In genomic region chr13:72397265-72397664, GRCh38 we compare ENCODE assay signal across 33 cellular contexts.
"Had no signal": no experiment of that assay in that cellular context is flagged by ENCODE, and none has a peak within 500 bp of the region (broad histone marks: within the 10 kb centered on the region; RNA-seq: fewer than 3 reads in every experiment).

No MANE protein-coding gene starts in this region.

- H3K4me3 ChIP-seq: PC-9 had no signal

- H3K9me3 Mint-ChIP-seq: activated naive CD4-positive, alpha-beta T cell treated with anti-CD3 and anti-CD28 coated beads, Interleukin-2, amount 10 ng/mL, durations not matched to agents 7 days and 5 days; brain had no signal

- H3K4me1 Mint-ChIP-seq: activated B cell treated with CpG ODN at 0.5 μM for 24 hours; activated CD4-positive, alpha-beta memory T cell treated with anti-CD3 and anti-CD28 coated beads, Interleukin-2, amount 10 ng/mL, durations not matched to agents 7 days and 5 days; activated CD8-positive, alpha-beta memory T cell treated with anti-CD3 and anti-CD28 coated beads, Interleukin-2, amount 10 ng/mL, durations not matched to agents 7 days and 5 days; activated naive CD4-positive, alpha-beta T cell treated with anti-CD3 and anti-CD28 coated beads, Interleukin-2, amount 10 ng/mL, durations not matched to agents 7 days and 5 days; activated naive CD8-positive, alpha-beta T cell treated with anti-CD3 and anti-CD28 coated beads, Interleukin-2, amount 50 U/mL, for 24 hours; brain had no signal

- H3K27ac ChIP-seq: PC-9, RWPE1, VCaP had no signal

- H3K4me2 ChIP-seq: PC-9 had no signal

- H3K27ac Mint-ChIP-seq: activated B cell treated with CpG ODN at 0.5 μM for 24 hours; activated CD4-positive, alpha-beta memory T cell treated with anti-CD3 and anti-CD28 coated beads, Interleukin-2, amount 10 ng/mL, durations not matched to agents 7 days and 5 days; activated CD8-positive, alpha-beta memory T cell treated with anti-CD3 and anti-CD28 coated beads, Interleukin-2, amount 10 ng/mL, durations not matched to agents 7 days and 5 days; activated naive CD4-positive, alpha-beta T cell treated with anti-CD3 and anti-CD28 coated beads, Interleukin-2, amount 10 ng/mL, durations not matched to agents 7 days and 5 days; activated naive CD8-positive, alpha-beta T cell; activated naive CD8-positive, alpha-beta T cell treated with anti-CD3 and anti-CD28 coated beads, Interleukin-2, amount 50 U/mL, for 24 hours; brain had no signal

- DNase-seq: activated B cell treated with CpG ODN at 0.5 μM for 24 hours; activated CD4-positive, alpha-beta memory T cell treated with anti-CD3 and anti-CD28 coated beads, Interleukin-2, amount 10 ng/mL, durations not matched to agents 7 days and 5 days; activated CD4-positive, alpha-beta T cell treated with anti-CD3 and anti-CD28 coated beads for 1 hour; activated CD4-positive, alpha-beta T cell treated with anti-CD3 and anti-CD28 coated beads for 48 hours; activated CD8-positive, alpha-beta memory T cell treated with anti-CD3 and anti-CD28 coated beads for 24 hours; activated CD8-positive, alpha-beta memory T cell treated with anti-CD3 and anti-CD28 coated beads, Interleukin-2, amount 10 ng/mL, durations not matched to agents 7 days and 5 days; activated CD8-positive, alpha-beta memory T cell treated with anti-CD3 and anti-CD28 coated beads, Interleukin-2, amount 50 U/mL, for 48 hours; activated effector memory CD4-positive, alpha-beta T cell treated with Interleukin-2 at 50 U/mL for 16 hours; activated naive CD4-positive, alpha-beta T cell treated with anti-CD3 and anti-CD28 coated beads, Interleukin-2, amount 10 ng/mL, durations not matched to agents 7 days and 5 days; activated naive CD8-positive, alpha-beta T cell treated with anti-CD3 and anti-CD28 coated beads, Interleukin-2, amount 50 U/mL, for 24 hours; activated T-cell treated with anti-CD3 and anti-CD28 coated beads, Interleukin-2, amount 50 U/mL, for 48 hours; anterior cingulate cortex; Kasumi-1; KG1; MM.1S; MV-4-11; NCI-H1092; NCI-H146; NCI-H187; NCI-H345; NCI-H524 treated with DMSO at 0.1 percent for 48 hours; NCI-H82; PC-9; SIG-M5; SW 1271; T-helper 1 cell; T-helper 2 cell; T-helper 9 cell had no signal

- ATAC-seq: activated CD8-positive, alpha-beta memory T cell treated with anti-CD3 and anti-CD28 coated beads, Interleukin-2, amount 10 ng/mL, durations not matched to agents 7 days and 5 days; activated naive CD8-positive, alpha-beta T cell treated with anti-CD3 and anti-CD28 coated beads, Interleukin-2, amount 50 U/mL, for 24 hours; Right ventricle myocardium inferior had no signal

- H3K4me3 Mint-ChIP-seq: activated B cell treated with CpG ODN at 0.5 μM for 24 hours; activated CD4-positive, alpha-beta memory T cell treated with anti-CD3 and anti-CD28 coated beads, Interleukin-2, amount 10 ng/mL, durations not matched to agents 7 days and 5 days; activated CD8-positive, alpha-beta memory T cell treated with anti-CD3 and anti-CD28 coated beads, Interleukin-2, amount 10 ng/mL, durations not matched to agents 7 days and 5 days; activated naive CD4-positive, alpha-beta T cell treated with anti-CD3 and anti-CD28 coated beads, Interleukin-2, amount 10 ng/mL, durations not matched to agents 7 days and 5 days; activated naive CD8-positive, alpha-beta T cell; activated naive CD8-positive, alpha-beta T cell treated with anti-CD3 and anti-CD28 coated beads, Interleukin-2, amount 50 U/mL, for 24 hours; brain had no signal

- H2AFZ ChIP-seq: PC-9 had no signal

- H3K27me3 Mint-ChIP-seq: activated B cell treated with CpG ODN at 0.5 μM for 24 hours; activated CD4-positive, alpha-beta memory T cell treated with anti-CD3 and anti-CD28 coated beads, Interleukin-2, amount 10 ng/mL, durations not matched to agents 7 days and 5 days; activated CD8-positive, alpha-beta memory T cell treated with anti-CD3 and anti-CD28 coated beads, Interleukin-2, amount 10 ng/mL, durations not matched to agents 7 days and 5 days; activated naive CD4-positive, alpha-beta T cell treated with anti-CD3 and anti-CD28 coated beads, Interleukin-2, amount 10 ng/mL, durations not matched to agents 7 days and 5 days; activated naive CD8-positive, alpha-beta T cell; activated naive CD8-positive, alpha-beta T cell treated with anti-CD3 and anti-CD28 coated beads, Interleukin-2, amount 50 U/mL, for 24 hours had no signal

- H3K36me3 Mint-ChIP-seq: activated CD8-positive, alpha-beta memory T cell treated with anti-CD3 and anti-CD28 coated beads, Interleukin-2, amount 10 ng/mL, durations not matched to agents 7 days and 5 days; activated naive CD4-positive, alpha-beta T cell treated with anti-CD3 and anti-CD28 coated beads, Interleukin-2, amount 10 ng/mL, durations not matched to agents 7 days and 5 days; activated naive CD8-positive, alpha-beta T cell; brain had no signal
